1 cellular context compared by ENCODE assay signal in genomic region chr14:50804181-50804721, GRCh38.
TF ChIP-seq lines count a peak whose summit lies in the region.

No MANE protein-coding gene starts in this region.

TF ChIP-seq in HepG2, 621 proteins besides CTCF, POLR2A, EP300 and RAD21:
- TF ChIP-seq BRF2 (CRISPR knock-in tag; IDR thresholded peaks at IDR 0.05) (no peak), IKZF1 (IDR thresholded peaks at IDR 0.05) (no peak), NONO (IDR thresholded peaks at IDR 0.05) (no peak), NONO (CRISPR knock-in tag; conservative IDR thresholded peaks at IDR 0.05) (no peak), THAP11 (CRISPR knock-in tag; IDR thresholded peaks at IDR 0.05) (no peak), ZNF597 (CRISPR knock-in tag; IDR thresholded peaks at IDR 0.05) (no peak)
TF ChIP-seq in HepG2: peak in this region for 0.
